22 cellular contexts compared by ENCODE assay signal in genomic region chr12:131087302-131087818, GRCh38.
DNase-seq lines count a peak whose midpoint lies in the region; ATAC-seq, FAIRE-seq and TF ChIP-seq lines count a peak whose summit lies in the region.
"Had no signal": no experiment of that assay in that cellular context is flagged by ENCODE, and none has a peak within 500 bp of the region (broad histone marks: within the 10 kb centered on the region; RNA-seq: fewer than 3 reads in every experiment).

No MANE protein-coding gene starts in this region.

- no peak for FAIRE-seq in urothelium cell line (lab: Jason Lieb, UNC)
- FAIRE-seq: GM12891 had no signal

- H3K4me1 ChIP-seq in neural progenitor cell (no peaks in the 10 kb centered on the region), GM23338 (ENCODE audit: insufficient read depth) (no peaks in the 10 kb centered on the region)
- H3K4me1 ChIP-seq: gastroesophageal sphincter, vagina had no signal

- TF ChIP-seq CTCF in WTC11 (IDR thresholded peaks at IDR 0.05) (no peak), type B pancreatic cell (conservative IDR thresholded peaks at IDR 0.05) (no peak), neural progenitor cell (IDR thresholded peaks at IDR 0.05) (no peak), GM23338 (conservative IDR thresholded peaks at IDR 0.05; ENCODE audit: low read depth in 2 of 2) (no peak)

- POLR2A ChIA-PET in activated naive CD8-positive, alpha-beta T cell treated with anti-CD3 and anti-CD28 coated beads, Interleukin-2, amount 10 ng/mL, durations not matched to agents 7 days and 5 days (lab: Charles Lee) = interaction anchor here (0.5 kb wide), 1 partner anchor 148 kb away, joined by 3 read pairs; no protein-coding TSS in a partner anchor
- POLR2A ChIA-PET in WTC11 (lab: Charles Lee) = no interaction called here

- CTCF ChIA-PET in WTC11 (lab: Charles Lee) = interaction anchor here (1.1 kb wide), 1 partner anchor 17 kb away, joined by 4 read pairs; no protein-coding TSS in a partner anchor

- H3K27ac ChIP-seq in neural progenitor cell (no peak overlapping the region), GM23338 (ENCODE audit: low read depth) (no peak overlapping the region)
- H3K27ac ChIP-seq: esophagus muscularis mucosa, gastroesophageal sphincter, vagina had no signal

- no peak overlapping the region for H3K27ac Mint-ChIP-seq in activated naive CD8-positive, alpha-beta T cell treated with anti-CD3 and anti-CD28 coated beads, Interleukin-2, amount 10 ng/mL, durations not matched to agents 7 days and 5 days
- H3K27ac Mint-ChIP-seq in activated naive CD8-positive, alpha-beta T cell treated with anti-CD3 and anti-CD28 coated beads for 36 hours = no peak overlapping the region
- no peak overlapping the region for H3K27ac Mint-ChIP-seq in WTC11
- no peak overlapping the region for H3K27ac Mint-ChIP-seq in type B pancreatic cell
- H3K27ac Mint-ChIP-seq in neural progenitor cell = no peak overlapping the region
- H3K27ac Mint-ChIP-seq in GM23338 = no peak overlapping the region

- H3K79me2 ChIP-seq in neural progenitor cell (ENCODE audit: low read depth) (no peaks in the 10 kb centered on the region), GM23338 (replicated peaks; ENCODE audit: insufficient read depth) (no peaks in the 10 kb centered on the region)

- H3F3A ChIP-seq in neural progenitor cell (ENCODE audit: low read depth) (no peaks in the 10 kb centered on the region), GM23338 (replicated peaks; ENCODE audit: low read depth) (no peaks in the 10 kb centered on the region)

- H4K20me1 ChIP-seq in neural progenitor cell (ENCODE audit: low read depth) (no peaks in the 10 kb centered on the region), GM23338 (replicated peaks; ENCODE audit: insufficient read depth) (no peaks in the 10 kb centered on the region)

- H3K4me2 ChIP-seq in neural progenitor cell (no peak overlapping the region), GM23338 (no peak overlapping the region)

- no peak overlapping the region for H3K4me3 Mint-ChIP-seq in activated naive CD8-positive, alpha-beta T cell treated with anti-CD3 and anti-CD28 coated beads, Interleukin-2, amount 10 ng/mL, durations not matched to agents 7 days and 5 days
- H3K4me3 Mint-ChIP-seq in activated naive CD8-positive, alpha-beta T cell treated with anti-CD3 and anti-CD28 coated beads for 36 hours = no peak overlapping the region
- H3K4me3 Mint-ChIP-seq in WTC11 (no peak overlapping the region), type B pancreatic cell (no peak overlapping the region), neural progenitor cell (no peak overlapping the region), GM23338 (no peak overlapping the region)

- H2AFZ ChIP-seq in neural progenitor cell (replicated peaks) (no peak overlapping the region), GM23338 (no peak overlapping the region; the same call in 1 of the 2 replicates)

- peak; percentile 21 for DNase-seq in activated naive CD8-positive, alpha-beta T cell treated with anti-CD3 and anti-CD28 coated beads, Interleukin-2, amount 10 ng/mL, durations not matched to agents 7 days and 5 days
- DNase-seq in activated naive CD8-positive, alpha-beta T cell treated with anti-CD3 and anti-CD28 coated beads for 36 hours = no peak
- DNase-seq in WTC11 (ENCODE audit: low spot score) = peak; percentile 8
- DNase-seq in mesenteric fat pad (ENCODE audit: low spot score) = peak; percentile 89
- peak; percentile 66 for DNase-seq in type B pancreatic cell (ENCODE audit: extremely low spot score, unreplicated experiment)
- no peak for DNase-seq in urothelium cell line (ENCODE audit: low spot score)
- no peak for DNase-seq in neural progenitor cell (ENCODE audit: low spot score)
- no peak for DNase-seq in GM23338 (ENCODE audit: low spot score)
- DNase-seq: activated naive CD4-positive, alpha-beta T cell; caudate nucleus; MV-4-11; NCI-H1930; NK-92 treated with Interleukin-12 subunit alpha and Interleukin-12 subunit beta, amount 100 ng/mL, for 24 hours; occipital lobe; stimulated activated CD4-positive, alpha-beta T cell treated with anti-CD3 and anti-CD28 coated beads, Interleukin-2, amount 100 ng/mL, for 48 hours; T-helper 9 cell had no signal

- H3K9me3 Mint-ChIP-seq in activated naive CD8-positive, alpha-beta T cell treated with anti-CD3 and anti-CD28 coated beads, Interleukin-2, amount 10 ng/mL, durations not matched to agents 7 days and 5 days = no peaks in the 10 kb centered on the region
- no peaks in the 10 kb centered on the region for H3K9me3 Mint-ChIP-seq in activated naive CD8-positive, alpha-beta T cell treated with anti-CD3 and anti-CD28 coated beads for 36 hours
- H3K9me3 Mint-ChIP-seq in WTC11 = no peaks in the 10 kb centered on the region
- no peaks in the 10 kb centered on the region for H3K9me3 Mint-ChIP-seq in type B pancreatic cell
- no peaks in the 10 kb centered on the region for H3K9me3 Mint-ChIP-seq in neural progenitor cell
- no peaks in the 10 kb centered on the region for H3K9me3 Mint-ChIP-seq in GM23338

- H3K9ac ChIP-seq in neural progenitor cell = no peak overlapping the region

- H3K9me2 ChIP-seq in GM23338 (ENCODE audit: insufficient read depth) = no peaks in the 10 kb centered on the region

- no peak overlapping the region for H3K4me3 ChIP-seq in neural progenitor cell
- no peak overlapping the region for H3K4me3 ChIP-seq in GM23338
- H3K4me3 ChIP-seq: esophagus muscularis mucosa, gastroesophageal sphincter, vagina had no signal

- ATAC-seq in activated naive CD8-positive, alpha-beta T cell treated with anti-CD3 and anti-CD28 coated beads, Interleukin-2, amount 10 ng/mL, durations not matched to agents 7 days and 5 days (ENCODE audit: low read depth) = no peak
- ATAC-seq in WTC11 (no peak), GM23338 (no peak)
- ATAC-seq: activated CD4-positive, CD25-positive, alpha-beta regulatory T cell treated with anti-CD3 and anti-CD28 coated beads, Interleukin-2, amount 50 U/mL, for 24 hours; gastroesophageal sphincter; SK-N-SH treated with all-trans-retinoic acid at 6 μM for 48 hours had no signal

- H3K36me3 ChIP-seq in neural progenitor cell (no peaks in the 10 kb centered on the region), GM23338 (ENCODE audit: insufficient read depth) (no peaks in the 10 kb centered on the region)

- H3K27me3 ChIP-seq in neural progenitor cell (no peaks in the 10 kb centered on the region), GM23338 (ENCODE audit: insufficient read depth) (no peaks in the 10 kb centered on the region)
- H3K27me3 ChIP-seq: esophagus muscularis mucosa, gastroesophageal sphincter, vagina had no signal

- H3K9me3 ChIP-seq in neural progenitor cell (ENCODE audit: low read depth) = no peaks in the 10 kb centered on the region
- H3K9me3 ChIP-seq: esophagus muscularis mucosa, gastroesophageal sphincter, vagina had no signal

- H3K36me3 Mint-ChIP-seq in activated naive CD8-positive, alpha-beta T cell treated with anti-CD3 and anti-CD28 coated beads, Interleukin-2, amount 10 ng/mL, durations not matched to agents 7 days and 5 days = no peaks in the 10 kb centered on the region
- H3K36me3 Mint-ChIP-seq in activated naive CD8-positive, alpha-beta T cell treated with anti-CD3 and anti-CD28 coated beads for 36 hours = no peaks in the 10 kb centered on the region
- no peaks in the 10 kb centered on the region for H3K36me3 Mint-ChIP-seq in WTC11
- no peaks in the 10 kb centered on the region for H3K36me3 Mint-ChIP-seq in type B pancreatic cell
- H3K36me3 Mint-ChIP-seq in neural progenitor cell = no peaks in the 10 kb centered on the region
- H3K36me3 Mint-ChIP-seq in GM23338 (ENCODE audit: low read depth) = no peaks in the 10 kb centered on the region

- H3K27me3 Mint-ChIP-seq in activated naive CD8-positive, alpha-beta T cell treated with anti-CD3 and anti-CD28 coated beads, Interleukin-2, amount 10 ng/mL, durations not matched to agents 7 days and 5 days = peaks cover under 1% of the 10 kb centered on the region
- no peaks in the 10 kb centered on the region for H3K27me3 Mint-ChIP-seq in activated naive CD8-positive, alpha-beta T cell treated with anti-CD3 and anti-CD28 coated beads for 36 hours
- H3K27me3 Mint-ChIP-seq in WTC11 (ENCODE audit: low read depth) = no peaks in the 10 kb centered on the region
- peaks cover 8% of the 10 kb centered on the region for H3K27me3 Mint-ChIP-seq in type B pancreatic cell
- H3K27me3 Mint-ChIP-seq in neural progenitor cell (ENCODE audit: insufficient read depth, low read depth) = peaks cover 5% of the 10 kb centered on the region
- H3K27me3 Mint-ChIP-seq in GM23338 (ENCODE audit: insufficient read depth, low read depth, poor library complexity) = peaks cover 7% of the 10 kb centered on the region

- H3K4me1 Mint-ChIP-seq in activated naive CD8-positive, alpha-beta T cell treated with anti-CD3 and anti-CD28 coated beads, Interleukin-2, amount 10 ng/mL, durations not matched to agents 7 days and 5 days = peaks cover 5% of the 10 kb centered on the region
- H3K4me1 Mint-ChIP-seq in activated naive CD8-positive, alpha-beta T cell treated with anti-CD3 and anti-CD28 coated beads for 36 hours = peaks cover 6% of the 10 kb centered on the region
- H3K4me1 Mint-ChIP-seq in WTC11 (no peaks in the 10 kb centered on the region), type B pancreatic cell (ENCODE audit: unreplicated experiment) (peaks cover 11% of the 10 kb centered on the region), neural progenitor cell (no peaks in the 10 kb centered on the region), GM23338 (no peaks in the 10 kb centered on the region; the same call in 2 of the 3 replicates)

Comparison
In these comparisons a context has a peak if more than half of its experiments do, and no peak if none do; other contexts are left out.
1. DNase-seq: peak in activated naive CD8-positive, alpha-beta T cell treated with anti-CD3 and anti-CD28 coated beads, Interleukin-2, amount 10 ng/mL, durations not matched to agents 7 days and 5 days (single experiment), WTC11 (single experiment), mesenteric fat pad (single experiment) and type B pancreatic cell (single experiment); none in activated naive CD8-positive, alpha-beta T cell treated with anti-CD3 and anti-CD28 coated beads for 36 hours (single experiment), urothelium cell line (single experiment), neural progenitor cell (single experiment) and GM23338 (single experiment).